9 cellular contexts compared by ENCODE assay signal in genomic region chr3:4988815-4989648, GRCh38. TPM values are rescaled to one million over a fixed set of nuclear protein-coding genes. Genes with fewer than 3 reads are reported as not detected.
DNase-seq lines count a peak whose midpoint lies in the region; ATAC-seq and TF ChIP-seq lines count a peak whose summit lies in the region.
"Had no signal": no experiment of that assay in that cellular context is flagged by ENCODE, and none has a peak within 500 bp of the region (broad histone marks: within the 10 kb centered on the region; RNA-seq: fewer than 3 reads in every experiment).

No MANE protein-coding gene starts in this region.

- H3K4me1 Mint-ChIP-seq in activated T-cell treated with anti-CD3 and anti-CD28 coated beads, Interleukin-2, amount 50 U/mL, for 24 hours (ENCODE audit: low read depth) = peaks cover 60% of the 10 kb centered on the region

- peak overlapping the region; percentile 40 for H3K27ac Mint-ChIP-seq in activated T-cell treated with anti-CD3 and anti-CD28 coated beads, Interleukin-2, amount 50 U/mL, for 24 hours

- peak overlapping the region in 1 of 2 experiments; percentile 89 for H2BK12ac ChIP-seq in mesenchymal stem cell (ENCODE audit: low read length in 2 of 2)

- H4K91ac ChIP-seq in mesenchymal stem cell (ENCODE audit: low read length) = no peak overlapping the region

- no peaks in the 10 kb centered on the region for H3K79me1 ChIP-seq in mesenchymal stem cell (replicated peaks; ENCODE audit: low read length, poor library complexity, severe bottlenecking)

- H3K9ac ChIP-seq in mesenchymal stem cell (ENCODE audit: low read length) = peak overlapping the region; percentile 43

- no peak for DNase-seq in activated T-cell treated with anti-CD3 and anti-CD28 coated beads, Interleukin-2, amount 50 U/mL, for 24 hours
- no peak for DNase-seq in activated T-cell treated with anti-CD3 and anti-CD28 coated beads, Interleukin-2, amount 50 U/mL, for 1 hour
- DNase-seq in body of pancreas (peak; percentile 83 to 94 (median 88)), mesenchymal stem cell (peak; percentile 75), transverse colon (peak; percentile 53), posterior vena cava (ENCODE audit: low spot score) (no peak)
- no peak for DNase-seq in stimulated activated CD4-positive, alpha-beta T cell treated with anti-CD3 and anti-CD28 coated beads, Interleukin-4, amount 100 ng/mL, for 1 hour
- DNase-seq: activated T-cell treated with anti-CD3 and anti-CD28 coated beads, Interleukin-2, amount 50 U/mL, for 4 hours had no signal

- H3K4me3 Mint-ChIP-seq in activated T-cell treated with anti-CD3 and anti-CD28 coated beads, Interleukin-2, amount 50 U/mL, for 24 hours = no peak overlapping the region
- H3K4me3 Mint-ChIP-seq: activated T-cell treated with anti-CD3 and anti-CD28 coated beads, Interleukin-2, amount 50 U/mL, for 4 hours had no signal

- in situ Hi-C loops in transverse colon (cut with MboI; ENCODE audit: low pct_ligation_motif_present in 1 of 4, low pct_unique_long_range_greater_than_20kb in 1 of 4, low sequenced_read_pairs in 3 of 4) = loop anchor here in 1 of 4 donors (25.0 kb wide), 1 partner anchor 152 kb away; no protein-coding TSS in a partner anchor

- H3K27ac ChIP-seq in body of pancreas (peak overlapping the region; percentile 88 to 100 (median 98)), mesenchymal stem cell (ENCODE audit: low read length, poor library complexity, severe bottlenecking) (no peak overlapping the region), transverse colon (peak overlapping the region; percentile 44 to 100 (median 80))

- H3K4me1 ChIP-seq in body of pancreas (peaks cover 52% of the 10 kb centered on the region), mesenchymal stem cell (ENCODE audit: control insufficient read depth, insufficient read depth, low read depth, low read length) (peaks cover 21% of the 10 kb centered on the region), transverse colon (peaks cover 17 to 52% (median 37%) of the 10 kb centered on the region in 4 donors)

- H3K9me3 Mint-ChIP-seq in activated T-cell treated with anti-CD3 and anti-CD28 coated beads, Interleukin-2, amount 50 U/mL, for 24 hours = no peaks in the 10 kb centered on the region
- H3K9me3 Mint-ChIP-seq: activated T-cell treated with anti-CD3 and anti-CD28 coated beads, Interleukin-2, amount 50 U/mL, for 4 hours had no signal

- H3K4ac ChIP-seq in mesenchymal stem cell (ENCODE audit: low read depth in 1 of 2, low read length in 2 of 2) = peak overlapping the region in 1 of 2 experiments; percentile 26

- WGBS in body of pancreas, 2 donors = 39 to 43% methylated on average over 10 to 14 of the region's 14 CpGs
- WGBS in mesenchymal stem cell = 77% methylated on average over 12 of the region's 14 CpGs
- WGBS in transverse colon (ENCODE audit: low coverage in 1 of 2), 2 donors = 53% methylated on average over 14 of the region's 14 CpGs; no CpG with 5 or more reads in 1 of the 2 donors

- H2BK15ac ChIP-seq in mesenchymal stem cell (ENCODE audit: low read depth, poor library complexity, severe bottlenecking) = no peak overlapping the region

- no peak for TF ChIP-seq CTCF in body of pancreas (IDR thresholded peaks at IDR 0.05)
- TF ChIP-seq CTCF in transverse colon (IDR thresholded peaks at IDR 0.05) = no peak

- H3K36me3 ChIP-seq in body of pancreas (replicated peaks in 1 of 2; ENCODE audit: insufficient read depth in 1 of 2, low read depth in 2 of 2) (no peaks in the 10 kb centered on the region), mesenchymal stem cell (ENCODE audit: control insufficient read depth in 1 of 2, insufficient read depth in 2 of 2, low read depth in 1 of 2, low read length in 2 of 2) (peaks cover 5 to 6% of the 10 kb centered on the region in 2 experiments), transverse colon (no peaks in the 10 kb centered on the region)

- H2AFZ ChIP-seq in mesenchymal stem cell (ENCODE audit: low read depth, low read length) = peak overlapping the region; percentile 32

- H3K9me3 ChIP-seq in body of pancreas (no peaks in the 10 kb centered on the region), mesenchymal stem cell (ENCODE audit: control insufficient read depth, low read length) (no peaks in the 10 kb centered on the region), transverse colon (no peaks in the 10 kb centered on the region)

- H3K4me2 ChIP-seq in mesenchymal stem cell (ENCODE audit: low read length, poor library complexity, severe bottlenecking) = no peak overlapping the region

- H2BK120ac ChIP-seq in mesenchymal stem cell (ENCODE audit: low read depth, low read length) = no peak overlapping the region

- no peak for TF ChIP-seq EP300 in transverse colon (IDR thresholded peaks at IDR 0.05; ENCODE audit: low read depth)

- no peaks in the 10 kb centered on the region for H3K27me3 ChIP-seq in body of pancreas
- no peaks in the 10 kb centered on the region for H3K27me3 ChIP-seq in mesenchymal stem cell (ENCODE audit: control insufficient read depth in 1 of 2, insufficient read depth in 1 of 2, low read length in 2 of 2)
- H3K27me3 ChIP-seq in transverse colon = no peaks in the 10 kb centered on the region

- peak overlapping the region; percentile 80 for H2AK5ac ChIP-seq in mesenchymal stem cell (ENCODE audit: low read length, severe bottlenecking)

- H2BK5ac ChIP-seq in mesenchymal stem cell (ENCODE audit: low read depth, low read length, poor library complexity, severe bottlenecking) = no peak overlapping the region

- peak overlapping the region in 1 of 2 experiments; percentile 92 for H3K14ac ChIP-seq in mesenchymal stem cell (ENCODE audit: low read length in 2 of 2)

- intact Hi-C loops in body of pancreas (cut with DNase I) (no loop called here), transverse colon (cut with DNase I; ENCODE audit: low total_unique reads) (loop anchor here (10.0 kb wide), 1 partner anchor 264 kb away; no protein-coding TSS in a partner anchor), posterior vena cava (cut with DNase I) (loop anchor here in 1 of 2 donors (10.0 kb wide), 1 partner anchor 274 kb away; no protein-coding TSS in a partner anchor)

- H3K4me3 ChIP-seq in body of pancreas (no peak overlapping the region), mesenchymal stem cell (ENCODE audit: insufficient read depth in 1 of 2, low read depth in 1 of 2, low read length in 2 of 2) (no peak overlapping the region), transverse colon (no peak overlapping the region)

- peaks cover 19% of the 10 kb centered on the region for H3K36me3 Mint-ChIP-seq in activated T-cell treated with anti-CD3 and anti-CD28 coated beads, Interleukin-2, amount 50 U/mL, for 24 hours (ENCODE audit: low read depth)

- peak overlapping the region in 1 of 2 experiments; percentile 85 for H3K18ac ChIP-seq in mesenchymal stem cell (ENCODE audit: low read depth in 1 of 2, low read length in 2 of 2)

- peak overlapping the region in 1 of 2 experiments; percentile 42 for H3K23ac ChIP-seq in mesenchymal stem cell (ENCODE audit: low read length in 2 of 2)

- TF ChIP-seq POLR2A in body of pancreas (IDR thresholded peaks at IDR 0.05) = peak; percentile 28 to 43 (median 33)
- no peak for TF ChIP-seq POLR2A in transverse colon (IDR thresholded peaks at IDR 0.05)

- H4K8ac ChIP-seq in mesenchymal stem cell (ENCODE audit: low read length) = peak overlapping the region; percentile 27

- no peaks in the 10 kb centered on the region for H3K27me3 Mint-ChIP-seq in activated T-cell treated with anti-CD3 and anti-CD28 coated beads, Interleukin-2, amount 50 U/mL, for 24 hours

- ATAC-seq in body of pancreas = peak; percentile 62
- no peak for ATAC-seq in GM21423 (IDR thresholded peaks at IDR 0.05; ENCODE audit: unreplicated experiment)
- ATAC-seq: activated T-cell treated with anti-CD3 and anti-CD28 coated beads, Interleukin-2, amount 50 U/mL, for 4 hours had no signal

RNA-seq across cellular contexts. Expression of gene BHLHE40, which starts 9.8 kb away (rescaled TPM):
- total RNA-seq in body of pancreas (10 to 100 TPM; 28.5 to 30.3 TPM), transverse colon (10 to 100 TPM; 13.4 to 50.9 (median 18.0) TPM), posterior vena cava (10 to 100 TPM; 87.8 to 89.9 TPM)
- polyA plus RNA-seq in mesenchymal stem cell (2013, experiment 1 of 2) = 88.3 TPM
- 79.7 TPM for polyA plus RNA-seq in mesenchymal stem cell (2013, experiment 2 of 2)

Comparison
In these comparisons a context has a peak if more than half of its experiments do, and no peak if none do; other contexts are left out.
1. DNase-seq: peak in body of pancreas (4 of 4), mesenchymal stem cell (single experiment) and transverse colon (single experiment); none in activated T-cell treated with anti-CD3 and anti-CD28 coated beads, Interleukin-2, amount 50 U/mL, for 24 hours (single experiment), activated T-cell treated with anti-CD3 and anti-CD28 coated beads, Interleukin-2, amount 50 U/mL, for 1 hour (single experiment), stimulated activated CD4-positive, alpha-beta T cell treated with anti-CD3 and anti-CD28 coated beads, Interleukin-4, amount 100 ng/mL, for 1 hour (single experiment) and posterior vena cava (single experiment).